8 cellular contexts compared by ENCODE assay signal in genomic region chr14:21476925-21477681, GRCh38. TPM values are rescaled to one million over a fixed set of nuclear protein-coding genes. Genes with fewer than 3 reads are reported as not detected.
DNase-seq lines count a peak whose midpoint lies in the region; ATAC-seq, FAIRE-seq and TF ChIP-seq lines count a peak whose summit lies in the region.

TSS of gene RAB2B (minus strand) at chr14:21476959. CDS start at chr14:21476872, 87 bp downstream.
TSS of gene TOX4 (plus strand) at chr14:21477195. CDS start at chr14:21477279, 84 bp downstream.

- no peaks in the 10 kb centered on the region for H3K9me3 ChIP-seq in keratinocyte (ENCODE audit: control insufficient read depth, low read depth, low read length)

- H3K79me2 ChIP-seq in keratinocyte (ENCODE audit: control insufficient read depth, insufficient read depth, low read length): peaks cover 46% of the 10 kb centered on the region

- peak within 1 kb of the TSS; percentile 98 for H2AFZ ChIP-seq in keratinocyte (ENCODE audit: control insufficient read depth, low read length)

- H4K20me1 ChIP-seq in keratinocyte (ENCODE audit: control insufficient read depth, extremely low read depth, insufficient read depth, low read length): no peaks in the 10 kb centered on the region

- H3K27me3 ChIP-seq in keratinocyte (ENCODE audit: control insufficient read depth, extremely low read depth, insufficient read depth, low read length): no peaks in the 10 kb centered on the region

- DNase-seq in AG09319 (ENCODE audit: extremely low read depth, low read depth) (peak; percentile 97), NCI-H345 (lab: John Stamatoyannopoulos, UW) (peak; percentile 99), cerebellar nuclear complex (lab: John Stamatoyannopoulos, UW) (peak; percentile 97 to 98), keratinocyte (ENCODE audit: low read depth, low spot score) (peak; percentile 86)
- peak; percentile 84 to 90 (median 90) for DNase-seq in activated CD4-positive, CD25-positive, alpha-beta regulatory T cell (lab: John Stamatoyannopoulos, UW)
- DNase-seq in stimulated activated CD4-positive, alpha-beta T cell treated with anti-CD3 and anti-CD28 coated beads, Interleukin-15, amount 100 ng/mL, for 24 hours: peak; percentile 95

- dilution Hi-C loops in keratinocyte (cut with MboI; ENCODE audit: extremely low pct_ligation_motif_present, low sequenced_read_pairs): no loop called here

- TF ChIP-seq CTCF in AG09319 (IDR thresholded peaks at IDR 0.05; ENCODE audit: low read depth, low read length) (peak; percentile 99), keratinocyte (optimal IDR thresholded peaks at IDR 0.05 in 1 of 3, IDR thresholded peaks at IDR 0.05 in 1 of 3, conservative IDR thresholded peaks at IDR 0.05 in 1 of 3; ENCODE audit: extremely low read depth in 1 of 3, insufficient read depth in 2 of 3, low read length in 3 of 3) (peak; percentile 89 to 99 (median 99))

- ATAC-seq in GM18909 (IDR thresholded peaks at IDR 0.05; ENCODE audit: poor library complexity, unreplicated experiment): peak; percentile 100
- ATAC-seq in HG03196 (IDR thresholded peaks at IDR 0.05; ENCODE audit: unreplicated experiment): peak; percentile 99

- peak within 1 kb of the TSS; percentile 92 for H3K27ac ChIP-seq in keratinocyte (ENCODE audit: control insufficient read depth, insufficient read depth, low read length)

- H3K4me3 ChIP-seq in keratinocyte (ENCODE audit: control insufficient read depth in 2 of 3, extremely low read depth in 1 of 3, insufficient read depth in 2 of 3, low read depth in 1 of 3, low read length in 3 of 3): peak within 1 kb of the TSS; percentile 97 to 99 (median 98)

- peaks cover 0 to 4% of the 10 kb centered on the region in 2 experiments for H3K36me3 ChIP-seq in keratinocyte (ENCODE audit: control insufficient read depth in 2 of 2, extremely low read depth in 1 of 2, insufficient read depth in 2 of 2, low read length in 2 of 2)

- no peaks in the 10 kb centered on the region for H3K9me1 ChIP-seq in keratinocyte (ENCODE audit: control insufficient read depth, extremely low read depth, insufficient read depth, low read length)

- H3K9ac ChIP-seq in keratinocyte (ENCODE audit: control insufficient read depth, extremely low read depth, insufficient read depth, low read length): peak within 1 kb of the TSS; percentile 91

- peak within 1 kb of the TSS; percentile 88 for H3K4me2 ChIP-seq in keratinocyte (ENCODE audit: control insufficient read depth, extremely low read depth, insufficient read depth, low read depth, low read length)

- peaks cover 13% of the 10 kb centered on the region for H3K4me1 ChIP-seq in keratinocyte (ENCODE audit: control insufficient read depth, extremely low read depth, insufficient read depth, low read length)

- peak; percentile 56 for FAIRE-seq in keratinocyte (lab: Jason Lieb, UNC)

RNA-seq across cellular contexts. Expression of gene RAB2B, which starts in this region (rescaled TPM):
- 12.4 to 18.3 TPM (median 17.7 TPM) in 3 replicates for polyA plus RNA-seq in keratinocyte
- polyA plus RNA-seq in keratinocyte (2011; ENCODE audit: low read depth): 3.3 TPM
- 9.3 and 17.4 TPM in 2 replicates for polyA plus RNA-seq in keratinocyte (2011; cell fraction: cytosol; rRNA removed)
- 18.9 and 21.6 TPM in 2 replicates for polyA plus RNA-seq in keratinocyte (2011; cell fraction: nucleus; rRNA removed)
- 8.5 and 14.7 TPM in 2 replicates for polyA plus RNA-seq in keratinocyte (2012; ENCODE audit: low replicate concordance)
- polyA minus RNA-seq in keratinocyte: 4.9 to 23.8 TPM (median 17.5 TPM) in 3 replicates
- 11.1 TPM for polyA minus RNA-seq in keratinocyte (2011; cell fraction: cytosol; rRNA and poly(A)+ RNA removed)
- 6.5 and 12.9 TPM in 2 replicates for polyA minus RNA-seq in keratinocyte (2011; cell fraction: nucleus; rRNA and poly(A)+ RNA removed)

RNA-seq across cellular contexts. Expression of gene TOX4, which starts in this region (rescaled TPM):
- polyA plus RNA-seq in keratinocyte: 85.4 to 111 TPM (median 94.6 TPM) in 3 replicates
- polyA plus RNA-seq in keratinocyte (2011; ENCODE audit: low read depth): 30.1 TPM
- 50.6 and 64.1 TPM in 2 replicates for polyA plus RNA-seq in keratinocyte (2011; cell fraction: cytosol; rRNA removed)
- 70.3 and 74.2 TPM in 2 replicates for polyA plus RNA-seq in keratinocyte (2011; cell fraction: nucleus; rRNA removed)
- 65.4 and 68.5 TPM in 2 replicates for polyA plus RNA-seq in keratinocyte (2012; ENCODE audit: low replicate concordance)
- 77.9 to 131 TPM (median 115 TPM) in 3 replicates for polyA minus RNA-seq in keratinocyte
- polyA minus RNA-seq in keratinocyte (2011; cell fraction: cytosol; rRNA and poly(A)+ RNA removed): 29.2 TPM
- 15.4 and 22.7 TPM in 2 replicates for polyA minus RNA-seq in keratinocyte (2011; cell fraction: nucleus; rRNA and poly(A)+ RNA removed)

Comparison
In these comparisons a context has a peak if more than half of its experiments do, and no peak if none do; other contexts are left out.
1. Peak in every context shown above with its lines: DNase-seq, ATAC-seq, H3K4me3 ChIP-seq and H3K27ac ChIP-seq.